In the genomic region with DNA sequence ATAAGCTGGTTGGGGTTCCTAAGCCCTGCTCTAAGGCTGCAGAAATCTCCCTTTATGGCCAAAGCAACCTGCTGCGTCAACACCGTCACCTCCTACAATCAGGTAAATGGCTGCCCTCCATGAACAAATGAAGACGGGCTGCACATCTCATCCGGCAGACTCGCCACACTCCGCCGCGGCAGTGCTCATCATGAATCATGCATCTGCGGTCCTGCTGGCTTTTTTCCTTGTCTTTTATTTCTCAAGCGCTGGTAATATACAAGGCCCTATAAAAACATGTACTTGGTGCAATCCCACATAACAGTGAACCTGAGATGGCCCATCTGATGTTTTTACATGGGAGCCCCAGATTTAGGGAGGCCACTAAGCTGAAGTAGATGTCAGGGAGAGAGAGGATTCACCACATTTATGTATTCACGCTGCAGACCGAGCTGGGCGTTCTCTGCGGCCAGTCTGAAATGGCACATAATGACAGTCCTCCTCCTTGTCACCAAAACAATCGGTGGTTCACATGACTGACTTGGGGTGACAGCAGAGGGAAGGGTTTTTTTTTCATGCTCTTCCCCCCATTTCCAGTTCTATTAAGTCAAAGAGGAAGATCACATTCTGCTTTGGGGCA, we compare ENCODE assay signal across 29 cellular contexts.
A peak's percentile ranks its signal among the peaks of the same experiment; 100 is the strongest.
DNase-seq lines count a peak whose midpoint lies in the region; ATAC-seq and TF ChIP-seq lines count a peak whose summit lies in the region.
"Had no signal": no experiment of that assay in that cellular context is flagged by ENCODE, and none has a peak within 500 bp of the region (broad histone marks: within the 10 kb centered on the region; RNA-seq: fewer than 3 reads in every experiment).

No MANE protein-coding gene starts in this region.

- TF ChIP-seq EP300 in neural cell (conservative IDR thresholded peaks at IDR 0.05; ENCODE audit: poor library complexity, severe bottlenecking), result no peak

- no peaks in the 10 kb centered on the region for H3K27me3 ChIP-seq in neural cell (ENCODE audit: insufficient read depth, low read depth, low read length)
- H3K27me3 ChIP-seq: hepatocyte had no signal

- DNase-seq in A172 (ENCODE audit: low spot score) (peak; percentile 37), NCI-H2227 (lab: John Stamatoyannopoulos, UW; ENCODE audit: unreplicated experiment) (peak; percentile 46), astrocyte of the spinal cord (ENCODE audit: low read depth, low spot score) (peak; percentile 39)
- no peak for DNase-seq in stimulated activated naive CD8-positive, alpha-beta T cell treated with anti-CD3 and anti-CD28 coated beads, Interleukin-15, Interleukin-2, amounts not matched to agents 100 U/mL and 50 U/mL, for 24 hours
- DNase-seq: 8988T; activated CD4-positive, alpha-beta T cell treated with anti-CD3 and anti-CD28 coated beads, Interleukin-2, amount 10 ng/mL, durations not matched to agents 7 days and 5 days; activated naive CD4-positive, alpha-beta T cell treated with Interleukin-2 at 50 U/mL for 16 hours; activated T-cell treated with anti-CD3 and anti-CD28 coated beads, Interleukin-2, amount 50 U/mL, for 48 hours; AML-193; CD8-positive, alpha-beta memory T cell; effector CD8-positive, alpha-beta T cell; erythroblast; left cardiac atrium; MV-4-11; NCI-H1436 treated with DMSO at 0.1 percent for 48 hours; NCI-H510A; PC-9; SIG-M5; stimulated activated CD4-positive, alpha-beta T cell treated with anti-CD3 and anti-CD28 coated beads, Interleukin-4, amount 100 ng/mL, for 4 hours; T-helper 9 cell had no signal

- peak overlapping the region; percentile 21 for H3K27ac ChIP-seq in neural cell (ENCODE audit: low read length)
- H3K27ac ChIP-seq: hepatocyte, neutrophil, PC-9 had no signal

- H4K20me1 ChIP-seq in neural cell (ENCODE audit: insufficient read depth), result no peaks in the 10 kb centered on the region

- no peaks in the 10 kb centered on the region for H3K9me2 ChIP-seq in neural cell (ENCODE audit: insufficient read depth, low read length)

- no peak for TF ChIP-seq RAD21 in neural cell (conservative IDR thresholded peaks at IDR 0.05)

- TF ChIP-seq CTCF in astrocyte of the spinal cord (IDR thresholded peaks at IDR 0.05; ENCODE audit: low read depth, low read length), result no peak
- TF ChIP-seq CTCF in neural cell (IDR thresholded peaks at IDR 0.05; ENCODE audit: poor library complexity, severe bottlenecking), result no peak

- H3K9ac ChIP-seq in neural cell (ENCODE audit: low read length), result no peak overlapping the region

- in situ Hi-C loops in astrocyte of the spinal cord (cut with HindIII; ENCODE audit: low sequenced_read_pairs), result no loop called here

- no peaks in the 10 kb centered on the region for H3K36me3 ChIP-seq in neural cell (ENCODE audit: insufficient read depth, low read length)
- H3K36me3 ChIP-seq: neutrophil had no signal

- no peak overlapping the region for H2AFZ ChIP-seq in neural cell (ENCODE audit: low read depth, low read length)
- H2AFZ ChIP-seq: hepatocyte, PC-9 had no signal

- H3K4me3 ChIP-seq in astrocyte of the spinal cord (ENCODE audit: low read depth, low read length) (no peak overlapping the region), neural cell (ENCODE audit: low read length) (no peak overlapping the region)
- H3K4me3 ChIP-seq: hepatocyte, PC-9 had no signal

- H3K9me3 ChIP-seq in neural cell (ENCODE audit: low read length), result no peaks in the 10 kb centered on the region
- H3K9me3 ChIP-seq: neutrophil had no signal

- ATAC-seq in HG03432 (IDR thresholded peaks at IDR 0.05; ENCODE audit: unreplicated experiment), result no peak
- ATAC-seq in HG02759 (IDR thresholded peaks at IDR 0.05; ENCODE audit: unreplicated experiment), result no peak
- no peak for ATAC-seq in stimulated activated naive CD8-positive, alpha-beta T cell treated with anti-CD3 and anti-CD28 coated beads, Interleukin-15, Interleukin-2, amounts not matched to agents 100 U/mL and 50 U/mL, for 24 hours
- no peak for ATAC-seq in GM18502 (IDR thresholded peaks at IDR 0.05; ENCODE audit: poor library complexity, unreplicated experiment)
- ATAC-seq: HCT116; left cardiac atrium; stimulated activated memory B cell treated with anti-CD40 and anti-IgM and Interleukin-4, amounts not matched to agents 10 μg/mL and 1 μg/mL and 100 μg/mL, for 72 hours; WTC11 had no signal

- H3F3A ChIP-seq in neural cell (ENCODE audit: insufficient read depth, low read length, poor library complexity, severe bottlenecking), result no peaks in the 10 kb centered on the region

- H3K79me2 ChIP-seq in neural cell (replicated peaks; ENCODE audit: insufficient read depth, low read length), result peaks cover 5% of the 10 kb centered on the region
- H3K79me2 ChIP-seq: hepatocyte had no signal

- H3K4me2 ChIP-seq in neural cell (ENCODE audit: low read length), result no peak overlapping the region
- H3K4me2 ChIP-seq: hepatocyte, PC-9 had no signal

TF ChIP-seq in neural cell, 6 proteins besides CTCF, POLR2A, EP300 and RAD21:
- no peak for TF ChIP-seq EZH2 (IDR thresholded peaks at IDR 0.05; ENCODE audit: borderline replicate concordance, insufficient read depth, low read length, poor library complexity, severe bottlenecking)
- TF ChIP-seq TAF1 (IDR thresholded peaks at IDR 0.05; ENCODE audit: low read depth), result no peak
- no peak for TF ChIP-seq SMC3 (conservative IDR thresholded peaks at IDR 0.05; ENCODE audit: poor library complexity)
- no peak for TF ChIP-seq POLR2AphosphoS5 (IDR thresholded peaks at IDR 0.05)
- no peak for TF ChIP-seq MXI1 (conservative IDR thresholded peaks at IDR 0.05; ENCODE audit: poor library complexity, severe bottlenecking)
- TF ChIP-seq REST (IDR thresholded peaks at IDR 0.05; ENCODE audit: borderline replicate concordance), result no peak
